In the genomic region with DNA sequence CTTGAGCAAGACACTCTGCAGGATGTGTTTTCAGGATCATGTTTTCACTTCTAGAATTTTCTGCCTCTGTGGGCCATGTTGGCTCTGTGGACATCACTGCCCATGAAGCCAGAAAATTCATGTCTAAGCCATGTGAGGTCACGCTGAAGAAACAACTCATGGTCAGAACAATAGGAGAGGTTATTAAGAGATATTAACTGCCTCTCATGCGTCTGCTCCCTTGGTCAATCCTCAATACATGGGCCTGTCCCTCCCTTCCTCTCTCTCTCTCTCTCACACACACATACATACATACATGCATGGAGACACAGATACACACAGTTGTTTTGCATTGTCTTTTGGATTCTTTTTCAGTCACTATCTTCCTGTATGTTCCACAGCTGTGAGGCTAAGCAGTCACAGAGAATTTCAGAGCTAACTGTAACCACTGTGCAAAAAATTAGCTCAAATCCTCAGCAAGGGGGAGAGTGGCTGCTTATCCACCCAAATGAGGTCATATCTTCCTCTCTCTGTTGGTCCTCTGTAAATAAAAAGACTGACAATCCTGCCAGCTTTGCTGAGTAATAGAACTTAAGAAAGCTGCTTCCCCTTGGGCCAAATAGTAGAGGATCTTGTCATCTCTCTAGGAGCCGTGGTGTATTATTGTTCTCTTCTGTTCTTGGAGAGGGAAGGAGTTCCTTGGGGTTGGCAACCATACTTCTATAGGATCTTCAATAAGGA, we compare ENCODE assay signal across 13 cellular contexts. TPM values are rescaled to one million over a fixed set of nuclear protein-coding genes. Genes with fewer than 3 reads are reported as not detected.
DNase-seq lines count a peak whose midpoint lies in the region; ATAC-seq, FAIRE-seq and TF ChIP-seq lines count a peak whose summit lies in the region.
"Had no signal": no experiment of that assay in that cellular context is flagged by ENCODE, and none has a peak within 500 bp of the region (broad histone marks: within the 10 kb centered on the region; RNA-seq: fewer than 3 reads in every experiment).

No MANE protein-coding gene starts in this region.

- no peak for TF ChIP-seq RAD21 in IMR-90 (IDR thresholded peaks at IDR 0.05; ENCODE audit: low read length)

- intact Hi-C loops in IMR-90 (cut with micrococcal nuclease), result no loop called here

- H2AK9ac ChIP-seq in IMR-90 (replicated peaks; ENCODE audit: low read depth, low read length, poor library complexity), result peak overlapping the region; percentile 65

- H3K9ac ChIP-seq in IMR-90 (ENCODE audit: low read depth, low read length), result peak overlapping the region; percentile 44

- H3K4me3 ChIP-seq in IMR-90 (ENCODE audit: insufficient read depth, low read depth, low read length), result no peak overlapping the region
- no peak overlapping the region for H3K4me3 ChIP-seq in hepatocyte

- H2AFZ ChIP-seq in IMR-90 (replicated peaks; ENCODE audit: low read length, poor library complexity) (peak overlapping the region; percentile 67), hepatocyte (no peak overlapping the region)

- H4K20me1 ChIP-seq in IMR-90 (ENCODE audit: insufficient read depth, low read length) (no peaks in the 10 kb centered on the region), hepatocyte (ENCODE audit: insufficient read depth, poor library complexity, severe bottlenecking) (no peaks in the 10 kb centered on the region)

- TF ChIP-seq POLR2A in IMR-90 (IDR thresholded peaks at IDR 0.05; ENCODE audit: low read depth, low read length), result no peak

- peak overlapping the region; percentile 84 for H2BK120ac ChIP-seq in IMR-90 (ENCODE audit: low read depth, low read length)

- H3K9me3 ChIP-seq in IMR-90 (ENCODE audit: control insufficient read depth, insufficient read depth, low read length) (no peaks in the 10 kb centered on the region), hepatocyte (ENCODE audit: low read depth) (no peaks in the 10 kb centered on the region)

- peak overlapping the region; percentile 55; the same call in 2 of the 3 replicates for H2BK15ac ChIP-seq in IMR-90 (ENCODE audit: low read depth, low read length)

- WGBS in IMR-90 (ENCODE audit: extremely low coverage in 2 of 2, insufficient read length in 1 of 2), 2 experiments, result no CpG with 5 or more reads among the region's 3 CpGs
- WGBS in hepatocyte (ENCODE audit: low lambda C conversion rate, missing lambda C conversion rate), result 48% methylated on average over 3 of the region's 3 CpGs

- no peaks in the 10 kb centered on the region for H3K79me2 ChIP-seq in hepatocyte

- H3K27me3 ChIP-seq in IMR-90 (ENCODE audit: control insufficient read depth, insufficient read depth, low read length) (no peaks in the 10 kb centered on the region), hepatocyte (no peaks in the 10 kb centered on the region)

- in situ Hi-C loops in IMR-90 (cut with MboI; ENCODE audit: low sequenced_read_pairs), result loop anchor here (5.0 to 10.0 kb wide), 2 partner anchors 285 to 603 kb away; a partner anchor contains a TSS

- H2AK5ac ChIP-seq in IMR-90 (ENCODE audit: low read depth, low read length), result peak overlapping the region; percentile 88

- peak overlapping the region; percentile 83 for H3K4ac ChIP-seq in IMR-90 (ENCODE audit: low read depth, low read length)

- peak overlapping the region; percentile 87 for H4K91ac ChIP-seq in IMR-90 (ENCODE audit: insufficient read depth, low read depth, low read length)

- H3K9me2 ChIP-seq in hepatocyte (replicated peaks; ENCODE audit: insufficient read depth), result no peaks in the 10 kb centered on the region

- H3K9me1 ChIP-seq in IMR-90 (ENCODE audit: insufficient read depth, low read length), result peaks cover 8% of the 10 kb centered on the region

- H3K79me1 ChIP-seq in IMR-90 (ENCODE audit: low read depth in 1 of 2, low read length in 2 of 2), result no peaks in the 10 kb centered on the region

- peak overlapping the region; percentile 19; the same call in 1 of the 2 replicates for H3K4me2 ChIP-seq in IMR-90 (ENCODE audit: low read depth, low read length)
- no peak overlapping the region for H3K4me2 ChIP-seq in hepatocyte

- DNase-seq in IMR-90, result peak; percentile 98
- DNase-seq in brain pericyte (ENCODE audit: low read depth, low spot score), result peak; percentile 41
- DNase-seq in hepatocyte (ENCODE audit: low spot score), result peak; percentile 51
- DNase-seq in stromal cell of bone marrow (ENCODE audit: low read depth), result peak; percentile 98
- no peak for DNase-seq in urothelium cell line (ENCODE audit: low spot score)
- DNase-seq in activated CD4-positive, alpha-beta T cell treated with anti-CD3 and anti-CD28 coated beads, Interleukin-2, amount 50 U/mL, for 48 hours, result no peak
- no peak for DNase-seq in GM10266 (ENCODE audit: extremely low spot score)
- DNase-seq: activated naive CD4-positive, alpha-beta T cell treated with anti-CD3 and anti-CD28 coated beads for 36 hours; GDM1; NCI-H187 had no signal

- no peak for TF ChIP-seq CTCF in IMR-90 (conservative IDR thresholded peaks at IDR 0.05; ENCODE audit: low read depth, low read length)
- TF ChIP-seq CTCF in hepatocyte (IDR thresholded peaks at IDR 0.05; ENCODE audit: poor library complexity), result no peak
- TF ChIP-seq CTCF in GM10266 (IDR thresholded peaks at IDR 0.05; ENCODE audit: control insufficient read depth, insufficient read depth, low read depth, missing control alignments), result no peak

- POLR2A ChIA-PET in IMR-90 (lab: Charles Lee; ENCODE audit: unreplicated experiment), result interaction anchor here (0.6 kb wide), 1 partner anchor 93 kb away, joined by 6 read pairs; no protein-coding TSS in a partner anchor

- H3K36me3 ChIP-seq in IMR-90 (ENCODE audit: control insufficient read depth, insufficient read depth, low read length), result no peaks in the 10 kb centered on the region
- H3K36me3 ChIP-seq in hepatocyte (replicated peaks; ENCODE audit: insufficient read depth, low read depth), result no peaks in the 10 kb centered on the region

- peak overlapping the region; percentile 84 for H2BK20ac ChIP-seq in IMR-90 (ENCODE audit: low read depth, low read length)

- H4K5ac ChIP-seq in IMR-90 (ENCODE audit: low read depth, low read length), result peak overlapping the region; percentile 88

- ATAC-seq in IMR-90 (ENCODE audit: low read depth) (peak; percentile 94), HG03280 (IDR thresholded peaks at IDR 0.05; ENCODE audit: unreplicated experiment) (no peak)
- ATAC-seq: activated CD4-positive, CD25-positive, alpha-beta regulatory T cell treated with anti-CD3 and anti-CD28 coated beads, Interleukin-2, amount 50 U/mL, for 24 hours had no signal

- peak overlapping the region; percentile 94 for H3K18ac ChIP-seq in IMR-90 (ENCODE audit: low read depth, low read length)

- peak overlapping the region; percentile 62 for H3K14ac ChIP-seq in IMR-90 (replicated peaks; ENCODE audit: low read depth, low read length)

- peak overlapping the region; percentile 57 for H3K23ac ChIP-seq in IMR-90 (ENCODE audit: low read depth, low read length)

- H2BK5ac ChIP-seq in IMR-90 (ENCODE audit: low read depth, low read length, poor library complexity, severe bottlenecking), result peak overlapping the region; percentile 95

- peak overlapping the region; percentile 69 to 87 for H4K8ac ChIP-seq in IMR-90 (ENCODE audit: low read depth in 2 of 2, low read length in 2 of 2)

- dilution Hi-C loops in IMR-90 (cut with HindIII; ENCODE audit: low sequenced_read_pairs, unreplicated experiment), result no loop called here

- CTCF ChIA-PET in IMR-90 (lab: Yijun Ruan, JAX), result interaction anchor here (0.8 kb wide), 1 partner anchor 9 kb away, joined by 3 read pairs; no protein-coding TSS in a partner anchor

- peaks cover 14% of the 10 kb centered on the region for H3K4me1 ChIP-seq in IMR-90 (ENCODE audit: control insufficient read depth, insufficient read depth, low read length)
- H3K4me1 ChIP-seq in hepatocyte (ENCODE audit: insufficient read depth), result peaks cover 3% of the 10 kb centered on the region

- H3K56ac ChIP-seq in IMR-90 (ENCODE audit: extremely low read depth, insufficient read depth, low read length), result peak overlapping the region; percentile 44

- no TSS peak for BruUV-seq in IMR-90 (replicated peaks; lab: Mats Ljungman, UMichigan)

- H3K27ac ChIP-seq in IMR-90 (ENCODE audit: insufficient read depth, low read length) (peak overlapping the region; percentile 82), hepatocyte (peak overlapping the region; percentile 45)

- FAIRE-seq in urothelium cell line (lab: Jason Lieb, UNC), result no peak

TF ChIP-seq in IMR-90, 13 proteins besides CTCF, POLR2A, EP300 and RAD21 (continues in another document):
- TF ChIP-seq, protein P1, sequence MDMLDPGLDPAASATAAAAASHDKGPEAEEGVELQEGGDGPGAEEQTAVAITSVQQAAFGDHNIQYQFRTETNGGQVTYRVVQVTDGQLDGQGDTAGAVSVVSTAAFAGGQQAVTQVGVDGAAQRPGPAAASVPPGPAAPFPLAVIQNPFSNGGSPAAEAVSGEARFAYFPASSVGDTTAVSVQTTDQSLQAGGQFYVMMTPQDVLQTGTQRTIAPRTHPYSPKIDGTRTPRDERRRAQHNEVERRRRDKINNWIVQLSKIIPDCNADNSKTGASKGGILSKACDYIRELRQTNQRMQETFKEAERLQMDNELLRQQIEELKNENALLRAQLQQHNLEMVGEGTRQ (IDR thresholded peaks at IDR 0.05; ENCODE audit: low read depth, low read length), result no peak
- TF ChIP-seq RFX5 (IDR thresholded peaks at IDR 0.05; ENCODE audit: low read depth, low read length) (no peak), CEBPB (IDR thresholded peaks at IDR 0.05; ENCODE audit: low read depth, low read length) (peak; percentile 25; the same call in 1 of the 2 replicates), NFE2L2 (IDR thresholded peaks at IDR 0.05; ENCODE audit: low read depth, low read length) (peak; percentile 61; the same call in 1 of the 2 replicates), SMC3 (IDR thresholded peaks at IDR 0.05; ENCODE audit: low read depth, low read length) (no peak), MXI1 (IDR thresholded peaks at IDR 0.05; ENCODE audit: borderline replicate concordance, low read depth, low read length) (no peak), CHD1 (IDR thresholded peaks at IDR 0.05; ENCODE audit: low read depth, low read length) (no peak)
- TF ChIP-seq, protein P2, sequence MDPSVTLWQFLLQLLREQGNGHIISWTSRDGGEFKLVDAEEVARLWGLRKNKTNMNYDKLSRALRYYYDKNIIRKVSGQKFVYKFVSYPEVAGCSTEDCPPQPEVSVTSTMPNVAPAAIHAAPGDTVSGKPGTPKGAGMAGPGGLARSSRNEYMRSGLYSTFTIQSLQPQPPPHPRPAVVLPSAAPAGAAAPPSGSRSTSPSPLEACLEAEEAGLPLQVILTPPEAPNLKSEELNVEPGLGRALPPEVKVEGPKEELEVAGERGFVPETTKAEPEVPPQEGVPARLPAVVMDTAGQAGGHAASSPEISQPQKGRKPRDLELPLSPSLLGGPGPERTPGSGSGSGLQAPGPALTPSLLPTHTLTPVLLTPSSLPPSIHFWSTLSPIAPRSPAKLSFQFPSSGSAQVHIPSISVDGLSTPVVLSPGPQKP (IDR thresholded peaks at IDR 0.05; ENCODE audit: borderline replicate concordance, low read depth, low read length), result no peak

RNA-seq across cellular contexts. Expression of a gene that starts 45.6 kb away (rescaled TPM):
- total RNA-seq in IMR-90 (2012; rRNA removed), result not detected in 2 replicates
- not detected in 2 replicates for polyA plus RNA-seq in IMR-90 (2012; rRNA removed)
- polyA plus RNA-seq in IMR-90 (2012; cell fraction: cytosol; rRNA removed), result not detected in 2 replicates
- polyA plus RNA-seq in IMR-90 (2012; cell fraction: nucleus; rRNA removed; ENCODE audit: low replicate concordance), result 0.06 TPM in 1 of 2 replicates, not detected in the other
- total RNA-seq in hepatocyte, result 0.52 TPM in 1 of 2 replicates, not detected in the other
- 0.23 TPM in 1 of 2 replicates, not detected in the other for polyA plus RNA-seq in hepatocyte
- total RNA-seq: activated naive CD4-positive, alpha-beta T cell treated with anti-CD3 and anti-CD28 coated beads for 36 hours; temporal lobe had no signal

Comparison
In these comparisons a context has a peak if more than half of its experiments do, and no peak if none do; other contexts are left out.
1. DNase-seq: peak in IMR-90 (single experiment), brain pericyte (single experiment), hepatocyte (single experiment) and stromal cell of bone marrow (single experiment); none in urothelium cell line (single experiment), activated CD4-positive, alpha-beta T cell treated with anti-CD3 and anti-CD28 coated beads, Interleukin-2, amount 50 U/mL, for 48 hours (0 of 2) and GM10266 (single experiment).